Comparison of ENCODE assay signal across 11 cellular contexts in genomic region chr2:38485734-38486133, GRCh38.
DNase-seq lines count a peak whose midpoint lies in the region; ATAC-seq and TF ChIP-seq lines count a peak whose summit lies in the region.
"Had no signal": no experiment of that assay in that cellular context is flagged by ENCODE, and none has a peak within 500 bp of the region (broad histone marks: within the 10 kb centered on the region; RNA-seq: fewer than 3 reads in every experiment).

No MANE protein-coding gene starts in this region.

- TF ChIP-seq CTCF in osteoblast (IDR thresholded peaks at IDR 0.05; ENCODE audit: extremely low read depth, low read depth, low read length), result peak; percentile 13

- POLR2A ChIA-PET in HEK293T (lab: Yijun Ruan, JAX), result no interaction called here

- DNase-seq in osteoblast (ENCODE audit: insufficient read length, low spot score, missing footprints), result no peak
- no peak for DNase-seq in HEK293T (ENCODE audit: extremely low spot score)
- DNase-seq in NK-92 (lab: John Stamatoyannopoulos, UW; ENCODE audit: unreplicated experiment), result no peak
- no peak for DNase-seq in DMS153 treated with DMSO at 0.1 percent for 48 hours (lab: John Stamatoyannopoulos, UW; ENCODE audit: unreplicated experiment)
- DNase-seq in SHP77 (lab: John Stamatoyannopoulos, UW), result no peak
- DNase-seq: DMS79 treated with DMSO at 0.1 percent for 48 hours, NCI-H2171 treated with DMSO at 0.1 percent for 48 hours had no signal

- H3K36me3 ChIP-seq in osteoblast (ENCODE audit: insufficient read depth, low read length), result no peaks in the 10 kb centered on the region

- no peaks in the 10 kb centered on the region for H3K27me3 ChIP-seq in osteoblast (ENCODE audit: insufficient read depth, low read length)
- H3K27me3 ChIP-seq: gastroesophageal sphincter had no signal

- H2AFZ ChIP-seq in osteoblast (ENCODE audit: low read length), result no peak overlapping the region

- no peaks in the 10 kb centered on the region for H3K4me1 ChIP-seq in osteoblast (ENCODE audit: insufficient read depth, low read length)

- no peak overlapping the region for H3K27ac ChIP-seq in osteoblast (ENCODE audit: low read depth, low read length)

- ATAC-seq in GM18870 (IDR thresholded peaks at IDR 0.05; ENCODE audit: unreplicated experiment) (peak; percentile 88), HG02588 (IDR thresholded peaks at IDR 0.05; ENCODE audit: unreplicated experiment) (peak; percentile 89), HG03565 (IDR thresholded peaks at IDR 0.05; ENCODE audit: unreplicated experiment) (peak; percentile 94)
- ATAC-seq: gastroesophageal sphincter had no signal

- no peaks in the 10 kb centered on the region for H4K20me1 ChIP-seq in osteoblast (ENCODE audit: insufficient read depth, low read length)

- no peak overlapping the region for H3K4me3 ChIP-seq in osteoblast (ENCODE audit: insufficient read depth, low read length)
- H3K4me3 ChIP-seq: gastroesophageal sphincter had no signal

- no peaks in the 10 kb centered on the region for H3K9me3 ChIP-seq in osteoblast (ENCODE audit: low read depth, low read length)

- H3K79me2 ChIP-seq in osteoblast (ENCODE audit: insufficient read depth, low read length), result no peaks in the 10 kb centered on the region

- no peak overlapping the region for H3K4me2 ChIP-seq in osteoblast (ENCODE audit: insufficient read depth, low read length)

- CTCF ChIA-PET in HEK293T (lab: Yijun Ruan, JAX), result no interaction called here

TF ChIP-seq in HEK293T, 16 proteins besides CTCF, POLR2A, EP300 and RAD21:
- TF ChIP-seq ARNT (IDR thresholded peaks at IDR 0.05) (no peak), SP1 (IDR thresholded peaks at IDR 0.05) (no peak), FOXM1 (IDR thresholded peaks at IDR 0.05; ENCODE audit: borderline replicate concordance) (no peak), TARDBP (IDR thresholded peaks at IDR 0.05) (no peak), LEF1 (IDR thresholded peaks at IDR 0.05; ENCODE audit: borderline replicate concordance) (no peak), ELF4 (IDR thresholded peaks at IDR 0.05) (no peak), HDGF (IDR thresholded peaks at IDR 0.05; ENCODE audit: borderline replicate concordance) (no peak), FOXK2 (IDR thresholded peaks at IDR 0.05) (no peak), CTBP1 (IDR thresholded peaks at IDR 0.05; ENCODE audit: borderline replicate concordance) (no peak), PKNOX1 (IDR thresholded peaks at IDR 0.05) (no peak), FOXA1 (IDR thresholded peaks at IDR 0.05) (no peak), BHLHE40 (IDR thresholded peaks at IDR 0.05; ENCODE audit: borderline replicate concordance) (no peak), SUZ12 (IDR thresholded peaks at IDR 0.05) (no peak)
